12 cellular contexts compared by ENCODE assay signal in the genomic region with DNA sequence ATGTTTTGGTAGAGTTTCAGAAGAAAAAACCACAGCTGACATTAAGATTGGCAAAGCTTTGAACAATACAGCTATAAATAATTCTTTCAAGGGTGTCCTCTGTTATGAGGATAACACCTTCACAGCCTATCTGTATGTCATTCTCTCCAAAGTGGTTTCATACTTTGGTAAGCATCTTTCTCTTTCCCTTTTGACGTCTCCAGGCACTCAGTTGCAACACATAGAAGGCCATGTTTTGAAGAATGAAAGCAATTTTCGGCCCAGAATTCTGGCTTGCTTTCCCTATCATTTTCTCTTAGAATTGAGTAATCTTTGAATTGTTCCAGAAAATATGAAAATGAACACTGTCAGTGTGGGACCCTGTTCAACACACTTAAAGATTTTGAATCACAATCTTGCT.
DNase-seq lines count a peak whose midpoint lies in the region; ATAC-seq, FAIRE-seq and TF ChIP-seq lines count a peak whose summit lies in the region.
"Had no signal": no experiment of that assay in that cellular context is flagged by ENCODE, and none has a peak within 500 bp of the region (broad histone marks: within the 10 kb centered on the region; RNA-seq: fewer than 3 reads in every experiment).

No MANE protein-coding gene starts in this region.

- CTCF ChIA-PET in HepG2 (lab: Yijun Ruan, JAX; ENCODE audit: low intra/inter-chr PET ratio, low total read pairs) = no interaction called here

- no peak for FAIRE-seq in HepG2 (lab: Jason Lieb, UNC)

- peak; percentile 58 for ATAC-seq in HG03060 (IDR thresholded peaks at IDR 0.05; ENCODE audit: low read depth, unreplicated experiment)
- no peak for ATAC-seq in HepG2
- ATAC-seq: GM23338 had no signal

- H3K27me3 ChIP-seq in subcutaneous abdominal adipose tissue (ENCODE audit: control insufficient read depth in 5 of 5, insufficient read depth in 4 of 5, low read length in 5 of 5) (no peaks in the 10 kb centered on the region), HepG2 (ENCODE audit: control insufficient read depth in 1 of 2, insufficient read depth in 2 of 2, low read length in 2 of 2) (no peaks in the 10 kb centered on the region)

- intact Hi-C loops in HepG2 (cut with micrococcal nuclease; ENCODE audit: unreplicated experiment) = no loop called here

- H3K36me3 Mint-ChIP-seq in activated naive CD4-positive, alpha-beta T cell treated with anti-CD3 and anti-CD28 coated beads, Interleukin-2, amount 50 U/mL, for 24 hours = peaks cover 2% of the 10 kb centered on the region

- in situ Hi-C loops in HepG2 (cut with HindIII; ENCODE audit: extremely low pct_ligation_motif_present, low pct_unique_long_range_greater_than_20kb) = no loop called here

- H3K9ac ChIP-seq in subcutaneous abdominal adipose tissue (ENCODE audit: low read length in 5 of 5) (no peak overlapping the region), HepG2 (ENCODE audit: insufficient read depth, low read depth, low read length) (no peak overlapping the region)

- H2AFZ ChIP-seq in HepG2 (ENCODE audit: low read length) = no peak overlapping the region
- H2AFZ ChIP-seq: GM23338 had no signal

- H3K27ac Mint-ChIP-seq in activated naive CD4-positive, alpha-beta T cell treated with anti-CD3 and anti-CD28 coated beads, Interleukin-2, amount 50 U/mL, for 24 hours = peak overlapping the region; percentile 56
- H3K27ac Mint-ChIP-seq: B cell; dendritic cell treated with granulocyte-macrophage colony-stimulating factor and Interleukin-4, amounts not matched to agents 40 ng/mL and 50 ng/mL, for 4 days; GM23338 had no signal

- H3K9me3 ChIP-seq in subcutaneous abdominal adipose tissue (ENCODE audit: control insufficient read depth in 5 of 5, low read length in 5 of 5) (no peaks in the 10 kb centered on the region), HepG2 (ENCODE audit: low read length) (no peaks in the 10 kb centered on the region; the same call in 1 of the 2 replicates)

- POLR2A ChIA-PET in HepG2 (lab: Yijun Ruan, JAX) = no interaction called here

- H3K9me3 Mint-ChIP-seq in activated naive CD4-positive, alpha-beta T cell treated with anti-CD3 and anti-CD28 coated beads, Interleukin-2, amount 50 U/mL, for 24 hours = peaks cover 14% of the 10 kb centered on the region

- H3K4me3 ChIP-seq in cardiac fibroblast (replicated peaks in 1 of 2; ENCODE audit: low read depth in 2 of 2, low read length in 2 of 2) = no peak overlapping the region
- peak overlapping the region in 1 of 5 donors; percentile 9 for H3K4me3 ChIP-seq in subcutaneous abdominal adipose tissue (ENCODE audit: low read depth in 1 of 5, low read length in 5 of 5)
- no peak overlapping the region for H3K4me3 ChIP-seq in HepG2 (replicated peaks in 1 of 3; ENCODE audit: insufficient read depth in 1 of 3, low read depth in 2 of 3, low read length in 3 of 3)
- H3K4me3 ChIP-seq: GM23338 had no signal

- no peaks in the 10 kb centered on the region for H4K20me1 ChIP-seq in HepG2 (ENCODE audit: insufficient read depth, low read length)

- H3K4me1 Mint-ChIP-seq in activated naive CD4-positive, alpha-beta T cell treated with anti-CD3 and anti-CD28 coated beads, Interleukin-2, amount 50 U/mL, for 24 hours = peaks cover 10% of the 10 kb centered on the region
- H3K4me1 Mint-ChIP-seq: GM23338 had no signal

- WGBS in HepG2 (ENCODE audit: low lambda C conversion rate) = 3% methylated on average over 2 of the region's 2 CpGs

- TF ChIP-seq EP300 in HepG2 (IDR thresholded peaks at IDR 0.05; ENCODE audit: low read depth in 2 of 2, low read length in 2 of 2) (no peak), HepG2 (CRISPR knock-in tag; IDR thresholded peaks at IDR 0.05; ENCODE audit: borderline replicate concordance) (no peak)

- DNase-seq in activated naive CD4-positive, alpha-beta T cell treated with anti-CD3 and anti-CD28 coated beads, Interleukin-2, amount 50 U/mL, for 16 hours = no peak
- peak; percentile 38 to 67 for DNase-seq in cardiac fibroblast (ENCODE audit: low read depth in 2 of 2)
- no peak for DNase-seq in HepG2 (ENCODE audit: low spot score)
- no peak for DNase-seq in stimulated activated CD4-positive, alpha-beta T cell treated with anti-CD3 and anti-CD28 coated beads, Interleukin-12 subunit alpha, Interleukin-12 subunit beta, amount 100 ng/mL, for 4 hours
- DNase-seq in NCI-H1436 treated with DMSO at 0.1 percent for 48 hours (lab: John Stamatoyannopoulos, UW) = no peak

- H3K36me3 ChIP-seq in subcutaneous abdominal adipose tissue (ENCODE audit: control insufficient read depth in 5 of 5, insufficient read depth in 5 of 5, low read length in 5 of 5) (no peaks in the 10 kb centered on the region), HepG2 (replicated peaks in 1 of 2; ENCODE audit: control insufficient read depth in 1 of 2, insufficient read depth in 2 of 2, low read length in 2 of 2) (no peaks in the 10 kb centered on the region)

- TF ChIP-seq CTCF in cardiac fibroblast (IDR thresholded peaks at IDR 0.05; ENCODE audit: low read depth, low read length) (no peak), HepG2 (CRISPR knock-in tag; IDR thresholded peaks at IDR 0.05) (no peak)

- H3K4me1 ChIP-seq in subcutaneous abdominal adipose tissue (ENCODE audit: control insufficient read depth in 5 of 5, insufficient read depth in 5 of 5, low read length in 5 of 5) (peaks cover 3 to 16% (median 14%) of the 10 kb centered on the region in 5 donors), HepG2 (ENCODE audit: insufficient read depth, low read length) (no peaks in the 10 kb centered on the region)

- no peak overlapping the region for H3K4me2 ChIP-seq in HepG2 (ENCODE audit: low read depth, low read length)
- H3K4me2 ChIP-seq: GM23338 had no signal

- H3K27me3 Mint-ChIP-seq in activated naive CD4-positive, alpha-beta T cell treated with anti-CD3 and anti-CD28 coated beads, Interleukin-2, amount 50 U/mL, for 24 hours = no peaks in the 10 kb centered on the region
- H3K27me3 Mint-ChIP-seq: B cell; dendritic cell treated with granulocyte-macrophage colony-stimulating factor and Interleukin-4, amounts not matched to agents 40 ng/mL and 50 ng/mL, for 4 days had no signal

- peak overlapping the region; percentile 35 for H3K4me3 Mint-ChIP-seq in activated naive CD4-positive, alpha-beta T cell treated with anti-CD3 and anti-CD28 coated beads, Interleukin-2, amount 50 U/mL, for 24 hours
- H3K4me3 Mint-ChIP-seq: B cell; dendritic cell treated with granulocyte-macrophage colony-stimulating factor and Interleukin-4, amounts not matched to agents 40 ng/mL and 50 ng/mL, for 4 days; GM23338 had no signal

- H3K79me2 ChIP-seq in HepG2 (ENCODE audit: insufficient read depth, low read length) = no peaks in the 10 kb centered on the region

- H3K27ac ChIP-seq in subcutaneous abdominal adipose tissue (ENCODE audit: low read depth, low read length) = peak overlapping the region; percentile 83
- no peak overlapping the region for H3K27ac ChIP-seq in HepG2 (ENCODE audit: extremely low read length, insufficient read depth, low read length)
- H3K27ac ChIP-seq: VCaP had no signal

- BruUV-seq in HepG2 (replicated peaks; lab: Mats Ljungman, UMichigan) = no TSS peak

- no peak for TF ChIP-seq RAD21 in HepG2 (CRISPR knock-in tag; IDR thresholded peaks at IDR 0.05)

- TF ChIP-seq POLR2A in HepG2 (IDR thresholded peaks at IDR 0.05; ENCODE audit: insufficient read depth in 1 of 2, low read depth in 2 of 2, low read length in 2 of 2) = no peak

TF ChIP-seq in HepG2, 621 proteins besides CTCF, POLR2A, EP300 and RAD21 (continues in another document):
- TF ChIP-seq ZNF569 (CRISPR knock-in tag; IDR thresholded peaks at IDR 0.05; ENCODE audit: borderline replicate concordance) (no peak), TEAD2 (CRISPR knock-in tag; IDR thresholded peaks at IDR 0.05) (no peak), ZNF414 (CRISPR knock-in tag; IDR thresholded peaks at IDR 0.05) (no peak), MTF1 (CRISPR knock-in tag; IDR thresholded peaks at IDR 0.05) (no peak), KMT2B (CRISPR knock-in tag; IDR thresholded peaks at IDR 0.05) (no peak), ARID3A (IDR thresholded peaks at IDR 0.05; ENCODE audit: low read depth, low read length) (no peak), ZSCAN29 (CRISPR knock-in tag; conservative IDR thresholded peaks at IDR 0.05) (no peak), ZNF724P (CRISPR knock-in tag; IDR thresholded peaks at IDR 0.05; ENCODE audit: borderline replicate concordance) (no peak)
- TF ChIP-seq, protein P1, sequence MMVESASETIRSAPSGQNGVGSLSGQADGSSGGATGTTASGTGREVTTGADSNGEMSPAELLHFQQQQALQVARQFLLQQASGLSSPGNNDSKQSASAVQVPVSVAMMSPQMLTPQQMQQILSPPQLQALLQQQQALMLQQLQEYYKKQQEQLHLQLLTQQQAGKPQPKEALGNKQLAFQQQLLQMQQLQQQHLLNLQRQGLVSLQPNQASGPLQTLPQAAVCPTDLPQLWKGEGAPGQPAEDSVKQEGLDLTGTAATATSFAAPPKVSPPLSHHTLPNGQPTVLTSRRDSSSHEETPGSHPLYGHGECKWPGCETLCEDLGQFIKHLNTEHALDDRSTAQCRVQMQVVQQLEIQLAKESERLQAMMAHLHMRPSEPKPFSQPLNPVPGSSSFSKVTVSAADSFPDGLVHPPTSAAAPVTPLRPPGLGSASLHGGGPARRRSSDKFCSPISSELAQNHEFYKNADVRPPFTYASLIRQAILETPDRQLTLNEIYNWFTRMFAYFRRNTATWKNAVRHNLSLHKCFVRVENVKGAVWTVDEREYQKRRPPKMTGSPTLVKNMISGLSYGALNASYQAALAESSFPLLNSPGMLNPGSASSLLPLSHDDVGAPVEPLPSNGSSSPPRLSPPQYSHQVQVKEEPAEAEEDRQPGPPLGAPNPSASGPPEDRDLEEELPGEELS (CRISPR knock-in tag; IDR thresholded peaks at IDR 0.05) = no peak

Comparison
In these comparisons a context has a peak if more than half of its experiments do, and no peak if none do; other contexts are left out.
1. DNase-seq: peak in cardiac fibroblast (2 of 2); none in activated naive CD4-positive, alpha-beta T cell treated with anti-CD3 and anti-CD28 coated beads, Interleukin-2, amount 50 U/mL, for 16 hours (single experiment), HepG2 (single experiment), stimulated activated CD4-positive, alpha-beta T cell treated with anti-CD3 and anti-CD28 coated beads, Interleukin-12 subunit alpha, Interleukin-12 subunit beta, amount 100 ng/mL, for 4 hours (single experiment) and NCI-H1436 treated with DMSO at 0.1 percent for 48 hours (single experiment).